ENCODE assay signal across 4 cellular contexts in the genomic region with DNA sequence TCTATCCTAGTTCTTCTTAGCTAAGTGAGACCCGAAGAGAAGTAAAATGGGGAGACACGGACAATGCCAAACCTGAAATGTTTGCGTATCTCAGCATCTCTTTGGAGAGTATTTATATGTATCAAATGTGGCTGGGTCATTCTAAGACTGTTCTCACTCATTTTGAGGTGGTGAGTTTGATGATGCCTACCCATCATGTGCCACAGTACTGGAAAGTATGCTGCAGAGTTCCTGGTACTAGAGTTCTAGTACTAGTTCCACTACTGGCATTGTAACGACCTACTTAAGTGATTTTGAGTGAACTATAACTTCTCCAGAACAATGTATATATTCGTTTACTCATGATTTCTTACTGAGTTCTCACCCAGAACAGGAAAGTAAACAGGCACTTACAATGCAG. TPM values are rescaled to one million over a fixed set of nuclear protein-coding genes. Genes with fewer than 3 reads are reported as not detected.
"Had no signal": no experiment of that assay in that cellular context is flagged by ENCODE, and none has a peak within 500 bp of the region (broad histone marks: within the 10 kb centered on the region; RNA-seq: fewer than 3 reads in every experiment).

No MANE protein-coding gene starts in this region.

- DNase-seq: GDM1, GF-D8 had no signal

- ATAC-seq: GM12878 had no signal

- H3K4me3 ChIP-seq: GM12878 had no signal

RNA-seq across cellular contexts. Expression of a gene that starts 41.9 kb away (rescaled TPM):
- total RNA-seq: G401 had no signal
